Comparison of ENCODE assay signal across 27 cellular contexts in the genomic region with DNA sequence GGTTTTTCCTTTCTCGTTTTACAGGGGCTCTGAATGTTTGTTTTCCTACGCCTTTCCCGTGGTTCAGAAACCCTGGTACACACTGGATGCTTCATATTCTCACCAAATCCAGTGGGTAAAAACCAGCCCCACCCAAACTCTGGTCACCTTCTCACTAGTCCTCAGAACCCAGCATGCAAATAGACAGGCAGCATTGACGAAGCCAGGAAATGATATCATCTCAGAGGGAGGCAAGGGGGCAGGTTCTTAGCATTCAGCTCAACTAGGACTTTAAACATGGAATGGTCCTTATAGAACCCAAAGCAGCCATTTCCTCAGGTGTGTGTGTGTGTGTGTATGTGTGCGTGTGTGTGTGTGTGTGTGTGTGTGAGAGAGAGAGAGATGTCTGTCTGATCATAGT.
DNase-seq lines count a peak whose midpoint lies in the region; ATAC-seq, FAIRE-seq and TF ChIP-seq lines count a peak whose summit lies in the region.
"Had no signal": no experiment of that assay in that cellular context is flagged by ENCODE, and none has a peak within 500 bp of the region (broad histone marks: within the 10 kb centered on the region; RNA-seq: fewer than 3 reads in every experiment).

No MANE protein-coding gene starts in this region.

- FAIRE-seq in astrocyte (lab: Jason Lieb, UNC): no peak
- FAIRE-seq: small intestine had no signal

- no peaks in the 10 kb centered on the region for H3K27me3 ChIP-seq in astrocyte (ENCODE audit: insufficient read depth, low read length)

- no peaks in the 10 kb centered on the region for H3K79me2 ChIP-seq in astrocyte (ENCODE audit: insufficient read depth, low read length)

- no peak overlapping the region for H3K4me3 ChIP-seq in GM12865 (ENCODE audit: low read depth, low read length)
- no peak overlapping the region for H3K4me3 ChIP-seq in astrocyte (ENCODE audit: insufficient read depth, low read depth, low read length)
- H3K4me3 ChIP-seq: lower lobe of right lung had no signal

- H4K20me1 ChIP-seq in astrocyte (ENCODE audit: insufficient read depth, low read length): no peaks in the 10 kb centered on the region

- H3K36me3 ChIP-seq in astrocyte (ENCODE audit: insufficient read depth, low read length): no peaks in the 10 kb centered on the region
- H3K36me3 ChIP-seq: lower lobe of right lung had no signal

- no peaks in the 10 kb centered on the region for H3K9me3 ChIP-seq in astrocyte (ENCODE audit: insufficient read depth, low read depth, low read length)
- H3K9me3 ChIP-seq: lower lobe of right lung had no signal

- H2AFZ ChIP-seq in astrocyte (ENCODE audit: low read depth, low read length): peak overlapping the region; percentile 0

- no peak overlapping the region for H3K4me2 ChIP-seq in astrocyte (ENCODE audit: low read length)

- no peak overlapping the region for H3K4me3 Mint-ChIP-seq in astrocyte (ENCODE audit: unreplicated experiment)
- H3K4me3 Mint-ChIP-seq: activated naive CD4-positive, alpha-beta T cell treated with anti-CD3 and anti-CD28 coated beads, Interleukin-2, amount 10 ng/mL, durations not matched to agents 7 days and 5 days; brain; immature natural killer cell; naive B cell; T-helper 17 cell; type B pancreatic cell had no signal

- TF ChIP-seq CTCF in GM12865 (IDR thresholded peaks at IDR 0.05; ENCODE audit: insufficient read depth, low read depth, low read length, missing control alignments): no peak
- TF ChIP-seq CTCF in astrocyte (IDR thresholded peaks at IDR 0.05; ENCODE audit: insufficient read depth, low read depth, low read length): no peak

- no peaks in the 10 kb centered on the region for H3K4me1 ChIP-seq in astrocyte (ENCODE audit: insufficient read depth, low read length)
- H3K4me1 ChIP-seq: lower lobe of right lung had no signal

- no peak overlapping the region for H3K27ac Mint-ChIP-seq in astrocyte (ENCODE audit: unreplicated experiment)
- H3K27ac Mint-ChIP-seq: activated naive CD4-positive, alpha-beta T cell treated with anti-CD3 and anti-CD28 coated beads, Interleukin-2, amount 10 ng/mL, durations not matched to agents 7 days and 5 days; immature natural killer cell; progenitor cell of endocrine pancreas; T-helper 17 cell; type B pancreatic cell had no signal

- no peaks in the 10 kb centered on the region for H3K27me3 Mint-ChIP-seq in astrocyte (ENCODE audit: low read depth, unreplicated experiment)
- H3K27me3 Mint-ChIP-seq: type B pancreatic cell had no signal

- H3K4me1 Mint-ChIP-seq in astrocyte (ENCODE audit: low read depth, unreplicated experiment): peaks cover 7% of the 10 kb centered on the region

- H3K36me3 Mint-ChIP-seq in astrocyte (ENCODE audit: low read depth, unreplicated experiment): no peaks in the 10 kb centered on the region
- H3K36me3 Mint-ChIP-seq: activated naive CD4-positive, alpha-beta T cell treated with anti-CD3 and anti-CD28 coated beads, Interleukin-2, amount 10 ng/mL, durations not matched to agents 7 days and 5 days; immature natural killer cell; naive B cell; type B pancreatic cell had no signal

- no peak overlapping the region for H3K9ac ChIP-seq in astrocyte (ENCODE audit: low read length)

- DNase-seq in GM12865 (ENCODE audit: low read depth) (peak; percentile 28), astrocyte (ENCODE audit: low read depth) (no peak), mucosa of gallbladder (ENCODE audit: low spot score) (no peak), SKM-1 treated with dmso at 0.1 percent for 144 hours (lab: John Stamatoyannopoulos, UW; ENCODE audit: unreplicated experiment) (no peak)
- DNase-seq: activated CD8-positive, alpha-beta memory T cell treated with anti-CD3 and anti-CD28 coated beads, Interleukin-2, amount 50 U/mL, for 4 hours; activated naive CD4-positive, alpha-beta T cell treated with anti-CD3 and anti-CD28 coated beads, Interleukin-2, amount 10 ng/mL, durations not matched to agents 7 days and 5 days; AML-193; erythroblast; glutamatergic neuron; immature natural killer cell; KG1; lower lobe of right lung; naive B cell; NCI-H1105 treated with DMSO at 0.1 percent for 48 hours; NCI-H2171; NK-92 treated with Interleukin-12 subunit alpha and Interleukin-12 subunit beta, amount 100 ng/mL, for 24 hours; Right ventricle myocardium superior; small intestine; T-helper 17 cell had no signal

- no peaks in the 10 kb centered on the region for H3K9me3 Mint-ChIP-seq in astrocyte (ENCODE audit: unreplicated experiment)
- H3K9me3 Mint-ChIP-seq: activated naive CD4-positive, alpha-beta T cell treated with anti-CD3 and anti-CD28 coated beads, Interleukin-2, amount 10 ng/mL, durations not matched to agents 7 days and 5 days; brain; immature natural killer cell; naive B cell; type B pancreatic cell had no signal

- ATAC-seq in GM18909 (IDR thresholded peaks at IDR 0.05; ENCODE audit: poor library complexity, unreplicated experiment): peak; percentile 71
- ATAC-seq in HG03103 (IDR thresholded peaks at IDR 0.05; ENCODE audit: low read depth, unreplicated experiment): peak; percentile 62
- no peak for ATAC-seq in GM18870 (IDR thresholded peaks at IDR 0.05; ENCODE audit: unreplicated experiment)
- no peak for ATAC-seq in GM18517 (IDR thresholded peaks at IDR 0.05; ENCODE audit: unreplicated experiment)
- ATAC-seq: HCT116, lower lobe of right lung, T-helper 17 cell had no signal

- no peak overlapping the region for H3K27ac ChIP-seq in astrocyte (ENCODE audit: low read depth, low read length)
- H3K27ac ChIP-seq: lower lobe of right lung had no signal

Comparison
In these comparisons a context has a peak if more than half of its experiments do, and no peak if none do; other contexts are left out.
1. ATAC-seq: peak in GM18909 (single experiment) and HG03103 (single experiment); none in GM18870 (single experiment) and GM18517 (single experiment).